In the genomic region with DNA sequence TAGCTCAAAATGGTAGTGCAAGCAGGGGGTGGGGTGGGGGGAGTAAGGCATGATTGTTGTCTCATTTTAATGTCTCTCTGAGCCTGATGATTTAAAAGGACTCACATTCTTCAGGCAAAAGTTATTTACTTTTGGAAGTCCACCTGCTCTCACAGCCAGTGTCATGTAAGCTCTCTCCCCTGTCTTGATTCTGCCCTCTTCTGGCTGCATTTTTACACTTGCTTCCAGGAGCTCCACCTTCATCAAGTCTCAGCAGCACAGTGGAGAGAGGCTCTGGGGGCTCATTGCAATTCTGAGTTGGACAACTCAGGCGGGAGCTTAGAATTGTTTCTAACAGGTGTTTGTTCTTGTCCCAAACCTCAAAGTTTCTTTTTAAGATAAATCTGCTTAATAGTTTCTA, we compare ENCODE assay signal across 12 cellular contexts. TPM values are rescaled to one million over a fixed set of nuclear protein-coding genes. Genes with fewer than 3 reads are reported as not detected.
DNase-seq lines count a peak whose midpoint lies in the region; ATAC-seq and TF ChIP-seq lines count a peak whose summit lies in the region.
"Had no signal": no experiment of that assay in that cellular context is flagged by ENCODE, and none has a peak within 500 bp of the region (broad histone marks: within the 10 kb centered on the region; RNA-seq: fewer than 3 reads in every experiment).

No MANE protein-coding gene starts in this region.

- no peak overlapping the region for H2BK20ac ChIP-seq in H9 (ENCODE audit: low read depth, low read length, poor library complexity, severe bottlenecking)

- H3K18ac ChIP-seq in H9 (ENCODE audit: insufficient read length, low read depth, low read length), result no peak overlapping the region
- no peak overlapping the region for H3K18ac ChIP-seq in mesenchymal stem cell (ENCODE audit: low read depth in 1 of 2, low read length in 2 of 2)

- H2BK120ac ChIP-seq in H9 (ENCODE audit: low read depth, low read length, poor library complexity, severe bottlenecking) (no peak overlapping the region), mesenchymal stem cell (ENCODE audit: low read depth, low read length) (no peak overlapping the region)

- H3K23ac ChIP-seq in H9 (ENCODE audit: insufficient read length, low read depth, low read length) (no peak overlapping the region), mesenchymal stem cell (ENCODE audit: low read length in 2 of 2) (no peak overlapping the region)

- H2BK5ac ChIP-seq in H9 (ENCODE audit: insufficient read length, low read length) (no peak overlapping the region), mesenchymal stem cell (ENCODE audit: low read depth, low read length, poor library complexity, severe bottlenecking) (no peak overlapping the region)

- H3K4me1 Mint-ChIP-seq in H9, result peaks cover 8 to 10% of the 10 kb centered on the region in 2 experiments

- DNase-seq in DMS 273 (lab: John Stamatoyannopoulos, UW; ENCODE audit: unreplicated experiment) (peak; percentile 74), H9 (peak; percentile 57), RPMI7951 (ENCODE audit: low read depth) (peak; percentile 15), foreskin keratinocyte (no peak), GM23248 (no peak), globus pallidus (ENCODE audit: low spot score) (no peak), sciatic nerve (ENCODE audit: low spot score) (no peak), mesenchymal stem cell (no peak)
- DNase-seq: activated naive CD4-positive, alpha-beta T cell treated with Interleukin-2 at 50 U/mL for 16 hours; NCI-H1092; T-helper 9 cell had no signal

- ATAC-seq in foreskin keratinocyte (no peak), sciatic nerve (no peak)

- H3K9ac ChIP-seq in H9 (ENCODE audit: extremely low read depth, insufficient read length, low read length) (no peak overlapping the region), GM23248 (no peak overlapping the region), mesenchymal stem cell (ENCODE audit: low read length) (no peak overlapping the region)

- no peak overlapping the region for H3K4me3 Mint-ChIP-seq in H9

- H3K27me3 ChIP-seq in H9 (ENCODE audit: insufficient read depth, low read length), result no peaks in the 10 kb centered on the region
- H3K27me3 ChIP-seq in foreskin keratinocyte, result peaks cover 13% of the 10 kb centered on the region
- peaks cover 42% of the 10 kb centered on the region for H3K27me3 ChIP-seq in GM23248 (replicated peaks; ENCODE audit: insufficient read depth)
- H3K27me3 ChIP-seq in mesenchymal stem cell (ENCODE audit: control insufficient read depth in 1 of 2, insufficient read depth in 1 of 2, low read length in 2 of 2), result peaks cover 31 to 37% of the 10 kb centered on the region in 2 experiments
- H3K27me3 ChIP-seq: tibial nerve had no signal

- H2AFZ ChIP-seq in H9 (ENCODE audit: low read length) (no peak overlapping the region), GM23248 (no peak overlapping the region), mesenchymal stem cell (ENCODE audit: low read depth, low read length) (no peak overlapping the region)

- H2BK15ac ChIP-seq in H9 (ENCODE audit: low read depth, low read length) (no peak overlapping the region), mesenchymal stem cell (ENCODE audit: low read depth, poor library complexity, severe bottlenecking) (no peak overlapping the region)

- H3K36me3 Mint-ChIP-seq in H9 (ENCODE audit: insufficient read depth in 1 of 3, low read depth in 3 of 3), result no peaks in the 10 kb centered on the region; a peak in 1 of 7 replicates

- H3K9me3 ChIP-seq in H9 (ENCODE audit: control insufficient read depth, low read depth, low read length) (no peaks in the 10 kb centered on the region), GM23248 (ENCODE audit: low read depth) (no peaks in the 10 kb centered on the region), mesenchymal stem cell (ENCODE audit: control insufficient read depth, low read length) (no peaks in the 10 kb centered on the region)
- H3K9me3 ChIP-seq: tibial nerve had no signal

- intact Hi-C loops in sciatic nerve (cut with DNase I), result no loop called here

- H4K91ac ChIP-seq in H9 (ENCODE audit: insufficient read length, low read depth, low read length) (no peak overlapping the region), mesenchymal stem cell (ENCODE audit: low read length) (no peak overlapping the region)

- H3K56ac ChIP-seq in H9 (ENCODE audit: insufficient read length, low read depth, low read length), result no peak overlapping the region

- no peak overlapping the region for H4K8ac ChIP-seq in H9 (replicated peaks; ENCODE audit: insufficient read length, low read depth, low read length)
- H4K8ac ChIP-seq in mesenchymal stem cell (ENCODE audit: low read length), result no peak overlapping the region

- H2BK12ac ChIP-seq in H9 (ENCODE audit: insufficient read length, low read depth, low read length), result no peak overlapping the region
- no peak overlapping the region for H2BK12ac ChIP-seq in mesenchymal stem cell (ENCODE audit: low read length in 2 of 2)

- H3K36me3 ChIP-seq in GM23248 (ENCODE audit: low read depth), result no peaks in the 10 kb centered on the region
- H3K36me3 ChIP-seq in mesenchymal stem cell (ENCODE audit: control insufficient read depth in 1 of 2, insufficient read depth in 2 of 2, low read depth in 1 of 2, low read length in 2 of 2), result no peaks in the 10 kb centered on the region

- no peak overlapping the region for H2AK5ac ChIP-seq in H9 (ENCODE audit: insufficient read length, low read length)
- H2AK5ac ChIP-seq in mesenchymal stem cell (ENCODE audit: low read length, severe bottlenecking), result no peak overlapping the region

- H3K4me2 ChIP-seq in H9 (ENCODE audit: insufficient read depth, insufficient read length, low read length), result no peak overlapping the region
- no peak overlapping the region for H3K4me2 ChIP-seq in GM23248 (ENCODE audit: unreplicated experiment)
- no peak overlapping the region for H3K4me2 ChIP-seq in mesenchymal stem cell (ENCODE audit: low read length, poor library complexity, severe bottlenecking)

- H3K79me1 ChIP-seq in H9 (ENCODE audit: insufficient read depth, low read depth, low read length, poor library complexity, severe bottlenecking), result no peaks in the 10 kb centered on the region
- no peaks in the 10 kb centered on the region for H3K79me1 ChIP-seq in mesenchymal stem cell (replicated peaks; ENCODE audit: low read length, poor library complexity, severe bottlenecking)

- peak; percentile 65; the same call in 2 of the 3 replicates for TF ChIP-seq CTCF in H9 (conservative IDR thresholded peaks at IDR 0.05)
- peak; percentile 58 for TF ChIP-seq CTCF in foreskin keratinocyte (conservative IDR thresholded peaks at IDR 0.05)

- no peaks in the 10 kb centered on the region; the same call in 1 of the 2 replicates for H3K27me3 Mint-ChIP-seq in H9 (ENCODE audit: low read depth)

- no peaks in the 10 kb centered on the region for H3K79me2 ChIP-seq in H9 (ENCODE audit: insufficient read depth, low read length)
- no peaks in the 10 kb centered on the region for H3K79me2 ChIP-seq in GM23248 (ENCODE audit: insufficient read depth)

- H3F3A ChIP-seq in GM23248 (ENCODE audit: insufficient read depth), result no peaks in the 10 kb centered on the region

- H3T11ph ChIP-seq in H9 (ENCODE audit: low read length), result no peak overlapping the region

- H3K4ac ChIP-seq in H9 (ENCODE audit: low read depth, low read length) (no peak overlapping the region), mesenchymal stem cell (ENCODE audit: low read depth in 1 of 2, low read length in 2 of 2) (no peak overlapping the region)

- peak overlapping the region in 1 of 3 experiments; percentile 19; a peak in 1 of 7 replicates for H3K27ac Mint-ChIP-seq in H9

- H3K4me1 ChIP-seq in H9 (ENCODE audit: insufficient read depth, low read length) (no peaks in the 10 kb centered on the region), foreskin keratinocyte (no peaks in the 10 kb centered on the region), GM23248 (ENCODE audit: insufficient read depth) (no peaks in the 10 kb centered on the region), mesenchymal stem cell (ENCODE audit: control insufficient read depth, insufficient read depth, low read depth, low read length) (peaks cover 3% of the 10 kb centered on the region)
- H3K4me1 ChIP-seq: tibial nerve had no signal

- WGBS in H9 (ENCODE audit: extremely low coverage, insufficient read length, low lambda C conversion rate), result no CpG with 5 or more reads among the region's 1 CpG
- 53 to 78% methylated on average over 1 of the region's 1 CpG for WGBS in GM23248 (ENCODE audit: low coverage in 1 of 2, low lambda C conversion rate in 2 of 2, missing lambda C conversion rate in 2 of 2), 2 experiments
- WGBS in mesenchymal stem cell, result no CpG with 5 or more reads among the region's 1 CpG

- H3K23me2 ChIP-seq in H9 (ENCODE audit: insufficient read length, low read depth, low read length, poor library complexity, severe bottlenecking), result no peaks in the 10 kb centered on the region

- no peaks in the 10 kb centered on the region; a peak in 1 of 5 replicates for H3K9me3 Mint-ChIP-seq in H9

- no peak overlapping the region for H3K14ac ChIP-seq in H9 (ENCODE audit: insufficient read depth, low read length)
- H3K14ac ChIP-seq in mesenchymal stem cell (ENCODE audit: low read length in 2 of 2), result no peak overlapping the region

- in situ Hi-C loops in GM23248 (cut with MboI), result no loop called here

- H4K20me1 ChIP-seq in H9 (ENCODE audit: control insufficient read depth, insufficient read depth, insufficient read length), result no peaks in the 10 kb centered on the region
- no peaks in the 10 kb centered on the region for H4K20me1 ChIP-seq in GM23248 (ENCODE audit: insufficient read depth)

- H3K27ac ChIP-seq in H9 (ENCODE audit: insufficient read length, low read depth, low read length) (no peak overlapping the region), foreskin keratinocyte (no peak overlapping the region), GM23248 (no peak overlapping the region), mesenchymal stem cell (ENCODE audit: low read length, poor library complexity, severe bottlenecking) (no peak overlapping the region)
- H3K27ac ChIP-seq: tibial nerve had no signal

- H3K9me2 ChIP-seq in GM23248 (ENCODE audit: insufficient read depth), result no peaks in the 10 kb centered on the region

- no peak overlapping the region for H4K5ac ChIP-seq in H9 (ENCODE audit: insufficient read length, low read depth, low read length)

- H3K4me3 ChIP-seq in GM23248 (no peak overlapping the region), mesenchymal stem cell (ENCODE audit: insufficient read depth in 1 of 2, low read depth in 1 of 2, low read length in 2 of 2) (no peak overlapping the region)
- H3K4me3 ChIP-seq: tibial nerve had no signal

RNA-seq across cellular contexts. Expression of a gene that starts 39.2 kb away (rescaled TPM):
- total RNA-seq in H9 (2021), result 23.8 and 24.0 TPM in 2 replicates
- total RNA-seq in RPMI7951 (2014; rRNA removed; shearing (Covaris generic)), result not detected in 2 replicates
- total RNA-seq in foreskin keratinocyte, result 1.3 and 4.4 TPM in 2 replicates
- polyA plus RNA-seq in foreskin keratinocyte, result 0.31 and 1.1 TPM in 2 replicates
- total RNA-seq in GM23248 (2014; rRNA removed; shearing (Covaris generic)), result 0.25 and 3.0 TPM in 2 replicates
- 0.16 and 0.19 TPM in 2 replicates for polyA plus RNA-seq in GM23248 (2016; fragmentation: Nextera tagmentation; extraction: Ambion mirVana)
- 17.1 TPM for total RNA-seq in sciatic nerve
- polyA plus RNA-seq in mesenchymal stem cell (2013, experiment 1 of 2), result 0.46 TPM
- polyA plus RNA-seq in mesenchymal stem cell (2013, experiment 2 of 2), result 0.47 TPM

Comparison
In these comparisons a context has a peak if more than half of its experiments do, and no peak if none do; other contexts are left out.
1. DNase-seq: peak in DMS 273 (single experiment), H9 (single experiment) and RPMI7951 (single experiment); none in foreskin keratinocyte (0 of 2), GM23248 (single experiment), globus pallidus (single experiment), sciatic nerve (single experiment) and mesenchymal stem cell (single experiment).